Comparison of ENCODE assay signal across 12 cellular contexts in genomic region chr12:27081668-27082091, GRCh38. TPM values are rescaled to one million over a fixed set of nuclear protein-coding genes. Genes with fewer than 3 reads are reported as not detected.
A peak's percentile ranks its signal among the peaks of the same experiment; 100 is the strongest.
DNase-seq lines count a peak whose midpoint lies in the region; ATAC-seq and TF ChIP-seq lines count a peak whose summit lies in the region.
"Had no signal": no experiment of that assay in that cellular context is flagged by ENCODE, and none has a peak within 500 bp of the region (broad histone marks: within the 10 kb centered on the region; RNA-seq: fewer than 3 reads in every experiment).

No MANE protein-coding gene starts in this region.

- H3K4me1 ChIP-seq in left ventricle myocardium inferior (no peaks in the 10 kb centered on the region), Panc1 (ENCODE audit: control insufficient read depth, insufficient read depth, low read length) (no peaks in the 10 kb centered on the region), upper lobe of right lung (no peaks in the 10 kb centered on the region)

- no peaks in the 10 kb centered on the region for H3K36me3 ChIP-seq in left ventricle myocardium inferior
- no peaks in the 10 kb centered on the region for H3K36me3 ChIP-seq in Panc1 (ENCODE audit: control insufficient read depth, insufficient read depth, low read length)
- no peaks in the 10 kb centered on the region for H3K36me3 ChIP-seq in upper lobe of right lung

- POLR2A ChIA-PET in Panc1 (lab: Charles Lee): no interaction called here

- in situ Hi-C loops in Panc1 (cut with HindIII; ENCODE audit: low pct_unique_long_range_greater_than_20kb, low sequenced_read_pairs): no loop called here

- no peaks in the 10 kb centered on the region for H3K9me3 ChIP-seq in left ventricle myocardium inferior (replicated peaks)
- H3K9me3 ChIP-seq in Panc1 (ENCODE audit: control insufficient read depth, insufficient read depth, low read depth, low read length): no peaks in the 10 kb centered on the region
- no peaks in the 10 kb centered on the region for H3K9me3 ChIP-seq in upper lobe of right lung

- no peak for ATAC-seq in left cardiac atrium
- ATAC-seq in Panc1: peak; percentile 70; the same call in 1 of the 2 replicates
- ATAC-seq in upper lobe of right lung: peak; percentile 53
- ATAC-seq in HG02678 (IDR thresholded peaks at IDR 0.05; ENCODE audit: unreplicated experiment): no peak
- ATAC-seq: effector memory CD8-positive, alpha-beta T cell; natural killer cell treated with Interleukin-12 subunit alpha and Interleukin-12 subunit beta and Interleukin-15 and Interleukin-18, amount 100 ng/mL, for 72 hours had no signal

- TF ChIP-seq CTCF in left ventricle myocardium inferior (IDR thresholded peaks at IDR 0.05; ENCODE audit: borderline replicate concordance) (no peak), Panc1 (IDR thresholded peaks at IDR 0.05) (peak; percentile 29), fibroblast of pulmonary artery (IDR thresholded peaks at IDR 0.05; ENCODE audit: low read length, missing control alignments) (peak; percentile 14), upper lobe of right lung (IDR thresholded peaks at IDR 0.05) (no peak)

- CTCF ChIA-PET in Panc1 (lab: Charles Lee): interaction anchor here (0.8 kb wide), 1 partner anchor 66 kb away, joined by 3 read pairs; no protein-coding TSS in a partner anchor

- H3K27ac ChIP-seq in left ventricle myocardium inferior (replicated peaks) (no peak overlapping the region), Panc1 (ENCODE audit: low read length) (no peak overlapping the region), upper lobe of right lung (no peak overlapping the region)

- DNase-seq in left cardiac atrium (peak; percentile 29), left ventricle myocardium inferior (no peak), Panc1 (ENCODE audit: low read depth, low spot score) (no peak), fibroblast of pulmonary artery (ENCODE audit: low read depth) (peak; percentile 54), upper lobe of right lung (no peak), COR-L47 (lab: John Stamatoyannopoulos, UW) (no peak), DMS153 treated with DMSO at 0.1 percent for 48 hours (lab: John Stamatoyannopoulos, UW; ENCODE audit: unreplicated experiment) (no peak)
- DNase-seq: activated naive CD8-positive, alpha-beta T cell treated with anti-CD3 and anti-CD28 coated beads for 36 hours; effector memory CD8-positive, alpha-beta T cell; MM.1S had no signal

- no TSS peak for BruUV-seq in Panc1 (replicated peaks; lab: Mats Ljungman, UMichigan)

- no peaks in the 10 kb centered on the region for H3K27me3 ChIP-seq in left ventricle myocardium inferior (ENCODE audit: low read depth)
- no peaks in the 10 kb centered on the region for H3K27me3 ChIP-seq in Panc1 (ENCODE audit: control insufficient read depth, insufficient read depth, low read length)
- H3K27me3 ChIP-seq in upper lobe of right lung: no peaks in the 10 kb centered on the region

- H3K4me3 ChIP-seq in left ventricle myocardium inferior (no peak overlapping the region), Panc1 (ENCODE audit: low read depth in 2 of 2, low read length in 2 of 2) (no peak overlapping the region), fibroblast of pulmonary artery (replicated peaks; ENCODE audit: low read depth, low read length) (no peak overlapping the region), upper lobe of right lung (no peak overlapping the region)

- intact Hi-C loops in left cardiac atrium (cut with DNase I): no loop called here
- intact Hi-C loops in left ventricle myocardium inferior (cut with micrococcal nuclease): no loop called here
- intact Hi-C loops in Panc1 (cut with micrococcal nuclease; ENCODE audit: unreplicated experiment): no loop called here
- intact Hi-C loops in upper lobe of right lung (cut with DNase I): no loop called here

RNA-seq across cellular contexts. Expression of gene C12orf71, which starts 0.7 kb away (rescaled TPM):
- total RNA-seq in left cardiac atrium (not detected), left ventricle myocardium inferior (not detected), Panc1 (2021; ENCODE audit: unreplicated experiment) (not detected), upper lobe of right lung (not detected)
- not detected for polyA plus RNA-seq in Panc1 (2012; ENCODE audit: insufficient read length)
- total RNA-seq: activated naive CD8-positive, alpha-beta T cell treated with anti-CD3 and anti-CD28 coated beads for 36 hours; natural killer cell treated with Interleukin-12 subunit alpha and Interleukin-12 subunit beta and Interleukin-15 and Interleukin-18, amount 100 ng/mL, for 72 hours had no signal

RNA-seq across cellular contexts. Expression of gene MED21, which starts 59.3 kb away (rescaled TPM):
- total RNA-seq in left cardiac atrium: 10 to 100 TPM; 57.8 to 64.7 TPM
- total RNA-seq in left ventricle myocardium inferior: 53.6 TPM
- 54.8 TPM for total RNA-seq in Panc1 (2021; ENCODE audit: unreplicated experiment)
- polyA plus RNA-seq in Panc1 (2012; ENCODE audit: insufficient read length): 26.1 TPM
- 65.9 TPM for total RNA-seq in upper lobe of right lung

Comparison
In these comparisons a context has a peak if more than half of its experiments do, and no peak if none do; other contexts are left out.
1. DNase-seq: peak in left cardiac atrium (single experiment) and fibroblast of pulmonary artery (single experiment); none in left ventricle myocardium inferior (single experiment), Panc1 (single experiment), upper lobe of right lung (single experiment), COR-L47 (single experiment) and DMS153 treated with DMSO at 0.1 percent for 48 hours (single experiment).
2. ATAC-seq: peak in Panc1 (single experiment) and upper lobe of right lung (single experiment); none in left cardiac atrium (0 of 2) and HG02678 (single experiment).
3. CTCF ChIP-seq: peak in Panc1 (single experiment) and fibroblast of pulmonary artery (single experiment); none in left ventricle myocardium inferior (single experiment) and upper lobe of right lung (single experiment).